25 cellular contexts compared by ENCODE assay signal in the genomic region with DNA sequence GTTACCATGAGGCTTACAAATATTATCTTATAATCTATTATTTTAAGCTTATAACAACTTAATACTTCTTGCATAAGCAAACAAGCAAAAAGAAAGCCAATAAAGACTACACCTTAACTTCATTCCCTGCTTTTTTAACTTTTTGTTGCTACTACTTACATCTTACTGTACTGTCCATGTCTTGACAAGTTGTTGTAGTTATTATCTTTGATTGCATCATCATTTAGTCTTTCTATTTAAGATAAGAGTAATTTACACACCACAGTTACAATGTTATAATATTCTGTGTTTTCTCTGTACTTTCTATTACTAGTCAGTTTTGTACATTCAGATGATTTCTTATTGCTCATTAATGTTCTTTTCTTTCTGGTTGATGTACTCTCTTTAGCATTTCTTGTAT.
DNase-seq lines count a peak whose midpoint lies in the region; ATAC-seq, FAIRE-seq and TF ChIP-seq lines count a peak whose summit lies in the region.
"Had no signal": no experiment of that assay in that cellular context is flagged by ENCODE, and none has a peak within 500 bp of the region (broad histone marks: within the 10 kb centered on the region; RNA-seq: fewer than 3 reads in every experiment).

No MANE protein-coding gene starts in this region.

- in situ Hi-C loops in HepG2 (cut with HindIII; ENCODE audit: extremely low pct_ligation_motif_present, low pct_unique_long_range_greater_than_20kb): no loop called here
- in situ Hi-C loops in K562 (cut with MboI): no loop called here

- TF ChIP-seq POLR2A in HepG2 (IDR thresholded peaks at IDR 0.05; ENCODE audit: insufficient read depth in 1 of 2, low read depth in 2 of 2, low read length in 2 of 2) (no peak), right lobe of liver (IDR thresholded peaks at IDR 0.05) (no peak), K562 (conservative IDR thresholded peaks at IDR 0.05) (no peak)

- TF ChIP-seq CTCF in HepG2 (CRISPR knock-in tag; IDR thresholded peaks at IDR 0.05) (no peak), right lobe of liver (IDR thresholded peaks at IDR 0.05) (no peak), K562 (IDR thresholded peaks at IDR 0.05 in 2 of 3, conservative IDR thresholded peaks at IDR 0.05 in 1 of 3; ENCODE audit: insufficient read depth in 2 of 3, low read depth in 1 of 3, low read length in 3 of 3) (no peak), pancreas (IDR thresholded peaks at IDR 0.05) (no peak)

- H2AFZ ChIP-seq in HepG2 (ENCODE audit: low read length) (no peak overlapping the region), K562 (ENCODE audit: low read depth, low read length) (no peak overlapping the region)

- H3K9ac ChIP-seq in HepG2 (ENCODE audit: insufficient read depth, low read depth, low read length) (no peak overlapping the region), K562 (ENCODE audit: insufficient read depth in 1 of 2, low read depth in 2 of 2, low read length in 2 of 2) (no peak overlapping the region)
- H3K9ac ChIP-seq: BLaER1 had no signal

- H3K79me2 ChIP-seq in HepG2 (ENCODE audit: insufficient read depth, low read length) (no peaks in the 10 kb centered on the region), K562 (ENCODE audit: control insufficient read depth, insufficient read depth, low read length) (no peaks in the 10 kb centered on the region)

- no peak for ATAC-seq in HepG2
- no peak for ATAC-seq in right lobe of liver
- ATAC-seq in K562: no peak
- no peak for ATAC-seq in pancreas
- ATAC-seq: GM12878 had no signal

- no peaks in the 10 kb centered on the region for H3K27me3 ChIP-seq in HepG2 (ENCODE audit: control insufficient read depth in 1 of 2, insufficient read depth in 2 of 2, low read length in 2 of 2)
- H3K27me3 ChIP-seq in right lobe of liver: no peaks in the 10 kb centered on the region
- no peaks in the 10 kb centered on the region for H3K27me3 ChIP-seq in K562 (ENCODE audit: control insufficient read depth in 2 of 2, insufficient read depth in 2 of 2, low read length in 2 of 2)
- H3K27me3 ChIP-seq in pancreas: no peaks in the 10 kb centered on the region
- H3K27me3 ChIP-seq: BE2C had no signal

- no peak overlapping the region for H3K4me2 ChIP-seq in HepG2 (ENCODE audit: low read depth, low read length)
- H3K4me2 ChIP-seq in K562 (ENCODE audit: insufficient read depth, low read length): no peak overlapping the region
- H3K4me2 ChIP-seq: BLaER1 had no signal

- FAIRE-seq in HepG2 (lab: Jason Lieb, UNC) (no peak), K562 (lab: Jason Lieb, UNC) (no peak), pancreas (lab: Jason Lieb, UNC) (peak; percentile 87)
- FAIRE-seq: GM12878, GM12892, GM18507 had no signal

- no peaks in the 10 kb centered on the region for H3K36me3 ChIP-seq in HepG2 (replicated peaks in 1 of 2; ENCODE audit: control insufficient read depth in 1 of 2, insufficient read depth in 2 of 2, low read length in 2 of 2)
- no peaks in the 10 kb centered on the region for H3K36me3 ChIP-seq in right lobe of liver
- no peaks in the 10 kb centered on the region for H3K36me3 ChIP-seq in K562 (ENCODE audit: control insufficient read depth, insufficient read depth, low read length)
- H3K36me3 ChIP-seq in pancreas: no peaks in the 10 kb centered on the region
- H3K36me3 ChIP-seq: BE2C, BLaER1 had no signal

- H3K9me3 ChIP-seq in HepG2 (ENCODE audit: low read length): no peaks in the 10 kb centered on the region
- no peaks in the 10 kb centered on the region for H3K9me3 ChIP-seq in right lobe of liver
- H3K9me3 ChIP-seq in K562 (replicated peaks; ENCODE audit: control insufficient read depth, insufficient read depth, low read depth, low read length): no peaks in the 10 kb centered on the region
- H3K9me3 ChIP-seq in pancreas: no peaks in the 10 kb centered on the region
- H3K9me3 ChIP-seq: BE2C had no signal

- CTCF ChIA-PET in HepG2 (lab: Yijun Ruan, JAX; ENCODE audit: low intra/inter-chr PET ratio, low total read pairs): no interaction called here
- CTCF ChIA-PET in K562 (lab: Yijun Ruan, JAX; ENCODE audit: low intra/inter-chr PET ratio): no interaction called here

- DNase-seq in HepG2 (ENCODE audit: low spot score) (no peak), right lobe of liver (no peak), K562 (ENCODE audit: extremely low read depth in 1 of 4, low spot score in 3 of 4) (no peak), pancreas (no peak), LoVo (ENCODE audit: low spot score) (no peak), KG1 (lab: John Stamatoyannopoulos, UW) (no peak)
- DNase-seq: ACHN; BE2C; C1 segment of cervical spinal cord; CD4-positive, alpha-beta memory T cell; CD4-positive, CD25-positive, alpha-beta regulatory T cell; CD8-positive, alpha-beta memory T cell; COR-L47; DMS 273 treated with DMSO at 0.1 percent for 48 hours; DMS153; DMS53; DMS79; DND-41; EL; GDM1 had no signal

- intact Hi-C loops in HepG2 (cut with micrococcal nuclease; ENCODE audit: unreplicated experiment): no loop called here
- intact Hi-C loops in right lobe of liver (cut with DNase I): no loop called here
- intact Hi-C loops in K562 (cut with micrococcal nuclease): no loop called here
- intact Hi-C loops in pancreas (cut with DNase I): no loop called here

- no peak for TF ChIP-seq RAD21 in HepG2 (CRISPR knock-in tag; IDR thresholded peaks at IDR 0.05)
- no peak for TF ChIP-seq RAD21 in K562 (CRISPR knock-in tag; conservative IDR thresholded peaks at IDR 0.05 in 1 of 2, IDR thresholded peaks at IDR 0.05 in 1 of 2)

- POLR2A ChIA-PET in HepG2 (lab: Yijun Ruan, JAX): no interaction called here
- POLR2A ChIA-PET in K562 (lab: Yijun Ruan, JAX): no interaction called here

- no peak overlapping the region for H3K27ac ChIP-seq in HepG2 (ENCODE audit: extremely low read length, insufficient read depth, low read length)
- H3K27ac ChIP-seq in right lobe of liver: no peak overlapping the region
- H3K27ac ChIP-seq in K562 (ENCODE audit: extremely low read depth, low read depth, low read length): no peak overlapping the region
- no peak overlapping the region for H3K27ac ChIP-seq in pancreas
- H3K27ac ChIP-seq: 22Rv1, BLaER1 had no signal

- no peak overlapping the region for H3K4me3 ChIP-seq in HepG2 (replicated peaks in 1 of 3; ENCODE audit: insufficient read depth in 1 of 3, low read depth in 2 of 3, low read length in 3 of 3)
- no peak overlapping the region for H3K4me3 ChIP-seq in right lobe of liver
- no peak overlapping the region for H3K4me3 ChIP-seq in K562
- H3K4me3 ChIP-seq in pancreas: no peak overlapping the region
- H3K4me3 ChIP-seq: BLaER1, GM12878 had no signal

- no TSS peak for BruUV-seq in HepG2 (replicated peaks; lab: Mats Ljungman, UMichigan)
- BruUV-seq in K562 (replicated peaks; lab: Mats Ljungman, UMichigan): no TSS peak

- H3K4me1 ChIP-seq in HepG2 (ENCODE audit: insufficient read depth, low read length): no peaks in the 10 kb centered on the region
- no peaks in the 10 kb centered on the region for H3K4me1 ChIP-seq in right lobe of liver
- H3K4me1 ChIP-seq in K562 (replicated peaks in 1 of 2; ENCODE audit: control insufficient read depth in 2 of 2, insufficient read depth in 2 of 2, low read length in 2 of 2): no peaks in the 10 kb centered on the region
- H3K4me1 ChIP-seq in pancreas: no peaks in the 10 kb centered on the region
- H3K4me1 ChIP-seq: BE2C, BLaER1 had no signal

- no peak for TF ChIP-seq EP300 in HepG2 (IDR thresholded peaks at IDR 0.05; ENCODE audit: low read depth in 2 of 2, low read length in 2 of 2)
- no peak for TF ChIP-seq EP300 in HepG2 (CRISPR knock-in tag; IDR thresholded peaks at IDR 0.05; ENCODE audit: borderline replicate concordance)
- TF ChIP-seq EP300 in K562 (IDR thresholded peaks at IDR 0.05; ENCODE audit: low read length): no peak

- H4K20me1 ChIP-seq in HepG2 (ENCODE audit: insufficient read depth, low read length): no peaks in the 10 kb centered on the region
- H4K20me1 ChIP-seq in K562 (replicated peaks; ENCODE audit: control insufficient read depth, insufficient read depth, low read length): no peaks in the 10 kb centered on the region
- H4K20me1 ChIP-seq: BLaER1 had no signal

- H3K9me1 ChIP-seq in K562 (ENCODE audit: control insufficient read depth, insufficient read depth, low read length): no peaks in the 10 kb centered on the region

TF ChIP-seq in HepG2, 621 proteins besides CTCF, POLR2A, EP300 and RAD21:
- TF ChIP-seq ATF7 (IDR thresholded peaks at IDR 0.05): 0 out of 2 replicates have a peak, but pooled peaks have one; percentile 28
- TF ChIP-seq ATF7 (CRISPR knock-in tag; IDR thresholded peaks at IDR 0.05): no peak
- TF ChIP-seq ZNF598 (CRISPR knock-in tag; IDR thresholded peaks at IDR 0.05; ENCODE audit: borderline replicate concordance): no peak

TF ChIP-seq in K562, 482 proteins besides CTCF, POLR2A, EP300 and RAD21:
- TF ChIP-seq U2AF2 (optimal IDR thresholded peaks at IDR 0.05; ENCODE audit: low read depth, low read length) (no peak), THRAP3 (IDR thresholded peaks at IDR 0.05; ENCODE audit: borderline replicate concordance) (no peak), CEBPG (CRISPR knock-in tag; IDR thresholded peaks at IDR 0.05) (no peak), CEBPG (tag; conservative IDR thresholded peaks at IDR 0.05 in 1 of 2, IDR thresholded peaks at IDR 0.05 in 1 of 2) (peak in 1 of 2 experiments; percentile 55; a peak in 2 of 4 replicates), ZSCAN32 (CRISPR knock-in tag; IDR thresholded peaks at IDR 0.05) (no peak), CEBPB (tag; IDR thresholded peaks at IDR 0.05) (peak; percentile 33; the same call in 1 of the 2 replicates), SRSF7 (optimal IDR thresholded peaks at IDR 0.05; ENCODE audit: low read depth, low read length) (no peak), ZNF354B (CRISPR knock-in tag; IDR thresholded peaks at IDR 0.05) (no peak)
- TF ChIP-seq, protein P1, sequence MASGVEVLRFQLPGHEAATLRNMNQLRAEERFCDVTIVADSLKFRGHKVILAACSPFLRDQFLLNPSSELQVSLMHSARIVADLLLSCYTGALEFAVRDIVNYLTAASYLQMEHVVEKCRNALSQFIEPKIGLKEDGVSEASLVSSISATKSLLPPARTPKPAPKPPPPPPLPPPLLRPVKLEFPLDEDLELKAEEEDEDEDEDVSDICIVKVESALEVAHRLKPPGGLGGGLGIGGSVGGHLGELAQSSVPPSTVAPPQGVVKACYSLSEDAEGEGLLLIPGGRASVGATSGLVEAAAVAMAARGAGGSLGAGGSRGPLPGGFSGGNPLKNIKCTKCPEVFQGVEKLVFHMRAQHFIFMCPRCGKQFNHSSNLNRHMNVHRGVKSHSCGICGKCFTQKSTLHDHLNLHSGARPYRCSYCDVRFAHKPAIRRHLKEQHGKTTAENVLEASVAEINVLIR (CRISPR knock-in tag; IDR thresholded peaks at IDR 0.05): no peak
